ENCODE assay signal across 24 cellular contexts in the genomic region with DNA sequence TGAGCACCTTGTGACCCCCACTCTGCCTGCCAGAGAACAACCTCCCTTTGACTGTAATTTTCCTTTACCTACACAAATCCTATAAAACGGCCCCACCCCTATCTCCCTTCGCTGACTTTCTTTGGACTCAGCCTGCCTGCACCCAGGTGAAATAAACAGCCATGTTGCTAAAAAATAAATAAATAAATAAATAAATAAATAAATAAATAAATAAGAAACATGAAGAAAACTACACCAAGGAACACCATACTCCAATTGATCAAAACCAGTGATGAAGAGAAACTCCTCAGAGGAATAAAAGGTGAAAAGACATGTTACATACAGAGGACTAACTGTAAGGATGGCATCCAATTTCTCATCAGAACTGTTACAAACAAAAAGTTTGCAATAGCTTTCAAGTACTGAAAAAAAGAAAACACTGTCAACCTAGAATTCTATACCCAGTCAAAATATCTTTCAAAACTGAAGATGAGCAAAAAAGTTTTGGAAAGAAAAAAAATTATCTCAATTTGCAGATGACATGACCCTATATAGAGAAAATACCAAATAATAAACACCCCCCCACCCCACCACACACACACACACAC. TPM values are rescaled to one million over a fixed set of nuclear protein-coding genes. Genes with fewer than 3 reads are reported as not detected.
DNase-seq lines count a peak whose midpoint lies in the region; ATAC-seq, FAIRE-seq and TF ChIP-seq lines count a peak whose summit lies in the region.
"Had no signal": no experiment of that assay in that cellular context is flagged by ENCODE, and none has a peak within 500 bp of the region (broad histone marks: within the 10 kb centered on the region; RNA-seq: fewer than 3 reads in every experiment).

No MANE protein-coding gene starts in this region.

- no peaks in the 10 kb centered on the region for H4K20me1 ChIP-seq in K562 (replicated peaks; ENCODE audit: control insufficient read depth, insufficient read depth, low read length)
- H4K20me1 ChIP-seq: BLaER1 had no signal

- intact Hi-C loops in K562 (cut with micrococcal nuclease) (no loop called here), adrenal gland (cut with DNase I) (no loop called here)

- H3K27me3 ChIP-seq in K562 (ENCODE audit: control insufficient read depth in 2 of 2, insufficient read depth in 2 of 2, low read length in 2 of 2) (no peaks in the 10 kb centered on the region), mesendoderm (ENCODE audit: insufficient read depth, low read length, poor library complexity) (no peaks in the 10 kb centered on the region), adrenal gland (no peaks in the 10 kb centered on the region)
- H3K27me3 ChIP-seq: BE2C, BLaER1 had no signal

- H2AFZ ChIP-seq in K562 (ENCODE audit: low read depth, low read length): no peak overlapping the region

- in situ Hi-C loops in K562 (cut with MboI): no loop called here

- DNase-seq in A549 (ENCODE audit: low read depth in 1 of 2, low spot score in 1 of 2): no peak
- no peak for DNase-seq in K562 (ENCODE audit: extremely low read depth in 1 of 4, low spot score in 3 of 4)
- peak; percentile 2 for DNase-seq in mesendoderm
- no peak for DNase-seq in adrenal gland
- DNase-seq in epidermal melanocyte (ENCODE audit: insufficient read length, low spot score): no peak
- DNase-seq: ACHN; BE2C; C1 segment of cervical spinal cord; CD4-positive, alpha-beta memory T cell; CD4-positive, CD25-positive, alpha-beta regulatory T cell; CD8-positive, alpha-beta memory T cell; COR-L47; DMS79 treated with DMSO at 0.1 percent for 48 hours; GF-D8 had no signal

- TF ChIP-seq EP300 in A549 (IDR thresholded peaks at IDR 0.05): no peak
- no peak for TF ChIP-seq EP300 in K562 (IDR thresholded peaks at IDR 0.05; ENCODE audit: low read length)

- POLR2A ChIA-PET in A549 (lab: Yijun Ruan, JAX) (no interaction called here), K562 (lab: Yijun Ruan, JAX) (no interaction called here)

- TF ChIP-seq CTCF in A549 (IDR thresholded peaks at IDR 0.05): no peak
- no peak for TF ChIP-seq CTCF in K562 (IDR thresholded peaks at IDR 0.05 in 2 of 3, conservative IDR thresholded peaks at IDR 0.05 in 1 of 3; ENCODE audit: insufficient read depth in 2 of 3, low read depth in 1 of 3, low read length in 3 of 3)
- TF ChIP-seq CTCF in adrenal gland (IDR thresholded peaks at IDR 0.05): no peak

- H3K23ac ChIP-seq in mesendoderm (ENCODE audit: low read length): no peak overlapping the region

- TF ChIP-seq RAD21 in A549 (conservative IDR thresholded peaks at IDR 0.05 in 1 of 2, IDR thresholded peaks at IDR 0.05 in 1 of 2): no peak
- no peak for TF ChIP-seq RAD21 in K562 (CRISPR knock-in tag; conservative IDR thresholded peaks at IDR 0.05 in 1 of 2, IDR thresholded peaks at IDR 0.05 in 1 of 2)

- TF ChIP-seq POLR2A in A549 (IDR thresholded peaks at IDR 0.05; ENCODE audit: low read length) (no peak), K562 (conservative IDR thresholded peaks at IDR 0.05) (no peak), adrenal gland (IDR thresholded peaks at IDR 0.05) (no peak)

- no peak overlapping the region for H3K18ac ChIP-seq in mesendoderm (ENCODE audit: low read length)

- H3K27ac ChIP-seq in A549 (no peak overlapping the region), K562 (ENCODE audit: extremely low read depth, low read depth, low read length) (no peak overlapping the region), mesendoderm (ENCODE audit: low read depth, low read length) (no peak overlapping the region), adrenal gland (no peak overlapping the region)
- H3K27ac ChIP-seq: 22Rv1, BLaER1 had no signal

- H3K4me2 ChIP-seq in A549: no peak overlapping the region
- H3K4me2 ChIP-seq in K562 (ENCODE audit: insufficient read depth, low read length): no peak overlapping the region
- H3K4me2 ChIP-seq in mesendoderm (ENCODE audit: low read length): no peak overlapping the region
- H3K4me2 ChIP-seq: BLaER1 had no signal

- no peaks in the 10 kb centered on the region for H3K9me3 ChIP-seq in A549
- no peaks in the 10 kb centered on the region for H3K9me3 ChIP-seq in K562 (replicated peaks; ENCODE audit: control insufficient read depth, insufficient read depth, low read depth, low read length)
- no peaks in the 10 kb centered on the region for H3K9me3 ChIP-seq in adrenal gland (replicated peaks in 1 of 3)
- H3K9me3 ChIP-seq: BE2C had no signal

- H4K8ac ChIP-seq in mesendoderm (ENCODE audit: low read depth, low read length): no peak overlapping the region

- no peak overlapping the region for H3K4me3 ChIP-seq in A549
- no peak overlapping the region for H3K4me3 ChIP-seq in K562
- no peak overlapping the region for H3K4me3 ChIP-seq in mesendoderm (ENCODE audit: low read length)
- no peak overlapping the region for H3K4me3 ChIP-seq in adrenal gland
- H3K4me3 ChIP-seq: BLaER1 had no signal

- CTCF ChIA-PET in A549 (lab: Yijun Ruan, JAX): no interaction called here
- CTCF ChIA-PET in K562 (lab: Yijun Ruan, JAX; ENCODE audit: low intra/inter-chr PET ratio): interaction anchor here (0.6 kb wide), 1 partner anchor 701 kb away, joined by 3 read pairs; no protein-coding TSS in a partner anchor

- no TSS peak for BruUV-seq in K562 (replicated peaks; lab: Mats Ljungman, UMichigan)

- 59% methylated on average over 2 of the region's 2 CpGs for WGBS in A549 (ENCODE audit: missing lambda C conversion rate)
- WGBS in K562 (ENCODE audit: insufficient coverage, low coverage, missing lambda C conversion rate): 26% methylated on average over 2 of the region's 2 CpGs
- no CpG with 5 or more reads among the region's 2 CpGs for WGBS in mesendoderm (ENCODE audit: extremely low coverage, insufficient coverage, low lambda C conversion rate)
- WGBS in adrenal gland, 4 donors: 71 to 83% (median 76%) methylated on average over 2 of the region's 2 CpGs

- H4K5ac ChIP-seq in mesendoderm (ENCODE audit: low read length): no peak overlapping the region

- H3K79me2 ChIP-seq in K562 (ENCODE audit: control insufficient read depth, insufficient read depth, low read length) (no peaks in the 10 kb centered on the region), mesendoderm (ENCODE audit: control insufficient read depth, insufficient read depth, low read length) (no peaks in the 10 kb centered on the region)

- no peaks in the 10 kb centered on the region for H3K79me1 ChIP-seq in mesendoderm (ENCODE audit: low read length)

- no peaks in the 10 kb centered on the region for H3K4me1 ChIP-seq in A549
- H3K4me1 ChIP-seq in K562 (replicated peaks in 1 of 2; ENCODE audit: control insufficient read depth in 2 of 2, insufficient read depth in 2 of 2, low read length in 2 of 2): no peaks in the 10 kb centered on the region; a peak in 1 of 5 replicates
- H3K4me1 ChIP-seq in mesendoderm (ENCODE audit: control insufficient read depth, low read depth, low read length): no peaks in the 10 kb centered on the region
- H3K4me1 ChIP-seq in adrenal gland (replicated peaks in 1 of 2): no peaks in the 10 kb centered on the region
- H3K4me1 ChIP-seq: BE2C, BLaER1 had no signal

- ATAC-seq in A549 (no peak), K562 (no peak)

- no peak overlapping the region for H2BK5ac ChIP-seq in mesendoderm (ENCODE audit: low read length)

- H3K36me3 ChIP-seq in K562 (ENCODE audit: control insufficient read depth, insufficient read depth, low read length) (no peaks in the 10 kb centered on the region), mesendoderm (ENCODE audit: control insufficient read depth, insufficient read depth, low read length) (no peaks in the 10 kb centered on the region), adrenal gland (replicated peaks in 1 of 2) (no peaks in the 10 kb centered on the region)
- H3K36me3 ChIP-seq: BE2C, BLaER1 had no signal

- no peaks in the 10 kb centered on the region for H3K9me1 ChIP-seq in K562 (ENCODE audit: control insufficient read depth, insufficient read depth, low read length)

- no peak overlapping the region for H2AK5ac ChIP-seq in mesendoderm (ENCODE audit: low read length)

- no peak overlapping the region for H3K56ac ChIP-seq in mesendoderm (ENCODE audit: low read length)

- no peak overlapping the region for H2BK15ac ChIP-seq in mesendoderm (replicated peaks; ENCODE audit: low read depth)

- FAIRE-seq in A549 (lab: Jason Lieb, UNC): no peak
- no peak for FAIRE-seq in K562 (lab: Jason Lieb, UNC)
- FAIRE-seq: D721Med, G401.6, GM12891, GM19239 had no signal

- H3K9ac ChIP-seq in K562 (ENCODE audit: insufficient read depth in 1 of 2, low read depth in 2 of 2, low read length in 2 of 2) (no peak overlapping the region), mesendoderm (ENCODE audit: low read length) (no peak overlapping the region)
- H3K9ac ChIP-seq: BLaER1 had no signal

- H3K4ac ChIP-seq in mesendoderm (ENCODE audit: low read depth, low read length): no peak overlapping the region

- H2BK120ac ChIP-seq in mesendoderm (ENCODE audit: low read depth, low read length): no peak overlapping the region

TF ChIP-seq in A549, 52 proteins besides CTCF, POLR2A, EP300 and RAD21 (continues in another document):
- peak; percentile 71 for TF ChIP-seq ZC3H11A (IDR thresholded peaks at IDR 0.05)

RNA-seq across cellular contexts. Expression of a gene that starts 28.4 kb away (rescaled TPM):
- polyA plus RNA-seq in A549 (2011; rRNA removed) (0.07 TPM in 1 of 2 replicates, not detected in the other), A549 (2017; fragmentation: RNase III; extraction: RNeasy Plus Mini Kit Qiagen cat#74134 plus additional on column Dnase treatment) (0.18 TPM in 1 of 3 replicates, not detected in the others), K562 (2011; rRNA removed) (4.2 and 5.8 TPM in 2 replicates), K562 (2014; fragmentation: Illumina TruSeq; extraction: Trizol) (8.7 and 10.0 TPM in 2 replicates), K562 (2014; fragmentation: Nextera tagmentation; extraction: Ambion mirVana) (1 to 10 TPM; 2.7 to 3.6 TPM), K562 (2014; rRNA removed) (4.0 and 4.9 TPM in 2 replicates), adrenal gland (not detected)
- polyA plus RNA-seq in A549 (2012; cell fraction: cytosol; rRNA removed): not detected in 2 replicates
- not detected in 2 replicates for polyA plus RNA-seq in A549 (2012; cell fraction: nucleus; rRNA removed)
- not detected in 2 replicates for polyA minus RNA-seq in A549 (2011; rRNA and poly(A)+ RNA removed)
- total RNA-seq in K562 (2011; cell fraction: chromatin; rRNA removed; ENCODE audit: low replicate concordance): 6.1 and 10.4 TPM in 2 replicates
- total RNA-seq in K562 (2011; cell fraction: nucleolus; rRNA removed): 2.5 and 3.0 TPM in 2 replicates
- total RNA-seq in K562 (2011; cell fraction: nucleoplasm; rRNA removed): 4.1 TPM in 2 replicates
- total RNA-seq in K562 (2014; rRNA removed) (5.0 and 6.0 TPM in 2 replicates), K562 (2014; rRNA removed; fragmentation: Illumina TruSeq; extraction: Trizol) (7.2 and 7.5 TPM in 2 replicates), K562 (2015; rRNA removed; fragmentation: Illumina TruSeq; extraction: Trizol) (7.6 and 8.3 TPM in 2 replicates), K562 (2021) (6.1 and 6.5 TPM in 2 replicates), adrenal gland (under 1 TPM in 1 of 8 donors, not detected in 7; 0.14 TPM)
- polyA plus RNA-seq in K562 (2011; cell fraction: cytosol; rRNA removed): 1.7 and 2.5 TPM in 2 replicates
- 15.4 and 15.6 TPM in 2 replicates for polyA plus RNA-seq in K562 (2011; cell fraction: nucleus; rRNA removed)
- polyA plus RNA-seq in K562 (2012): 7.0 and 8.8 TPM in 2 replicates
- 2.6 and 6.7 TPM in 2 replicates for polyA minus RNA-seq in K562 (2011; rRNA and poly(A)+ RNA removed)
- 0.38 and 4.0 TPM in 2 replicates for polyA minus RNA-seq in K562 (2011; cell fraction: cytosol; rRNA and poly(A)+ RNA removed)
- polyA minus RNA-seq in K562 (2011; cell fraction: nucleus; rRNA and poly(A)+ RNA removed): 1.5 and 5.8 TPM in 2 replicates
- polyA plus RNA-seq in mesendoderm (2013, experiment 1 of 2): not detected
- polyA plus RNA-seq in mesendoderm (2013, experiment 2 of 2): not detected
- total RNA-seq: A172; A673; CD4-positive, alpha-beta memory T cell; CD4-positive, CD25-positive, alpha-beta regulatory T cell; CD8-positive, alpha-beta memory T cell had no signal
- polyA plus RNA-seq: AG04450; CD14-positive monocyte; CD4-positive, alpha-beta memory T cell; CD4-positive, CD25-positive, alpha-beta regulatory T cell; CD8-positive, alpha-beta memory T cell had no signal
